8 cellular contexts compared by ENCODE assay signal in the genomic region with DNA sequence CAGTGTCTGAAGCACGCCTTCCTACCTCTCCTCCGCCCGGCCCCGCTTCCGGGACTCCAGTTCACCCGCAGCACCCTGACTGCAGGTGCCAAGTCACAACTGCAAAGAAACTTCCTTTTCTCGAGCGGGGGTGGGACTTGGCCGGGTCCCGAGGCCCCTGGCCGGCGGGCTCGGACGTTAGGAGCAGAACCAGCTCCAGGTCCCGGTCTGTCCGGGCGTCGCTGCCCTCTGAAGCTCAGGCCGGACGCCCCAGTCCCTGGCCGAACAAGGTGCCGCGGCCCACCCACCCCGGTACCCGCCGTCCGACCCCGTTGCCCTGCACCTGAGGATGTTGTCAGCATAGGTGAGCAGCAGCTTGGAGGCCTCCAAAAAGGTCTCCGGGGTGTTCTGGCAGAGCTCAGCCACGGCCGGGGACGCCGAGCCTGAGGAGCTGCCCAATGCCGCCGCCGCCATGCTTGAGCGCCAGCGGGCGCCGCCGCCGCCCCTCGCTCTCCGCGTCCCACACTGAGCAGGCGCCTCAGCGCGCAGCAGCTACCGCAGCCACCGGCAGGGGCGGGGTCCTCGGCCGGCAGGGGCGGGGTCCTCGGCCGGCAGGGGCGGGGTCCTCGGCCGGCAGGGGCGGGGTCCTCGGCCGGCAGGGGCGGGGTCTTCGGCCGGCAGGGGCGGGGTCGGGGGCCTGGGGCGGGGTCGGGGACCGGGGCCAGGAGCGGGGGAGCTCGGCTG. TPM values are rescaled to one million over a fixed set of nuclear protein-coding genes. Genes with fewer than 3 reads are reported as not detected.
A peak's percentile ranks its signal among the peaks of the same experiment; 100 is the strongest.
DNase-seq lines count a peak whose midpoint lies in the region; ATAC-seq and TF ChIP-seq lines count a peak whose summit lies in the region.

A gene with protein sequence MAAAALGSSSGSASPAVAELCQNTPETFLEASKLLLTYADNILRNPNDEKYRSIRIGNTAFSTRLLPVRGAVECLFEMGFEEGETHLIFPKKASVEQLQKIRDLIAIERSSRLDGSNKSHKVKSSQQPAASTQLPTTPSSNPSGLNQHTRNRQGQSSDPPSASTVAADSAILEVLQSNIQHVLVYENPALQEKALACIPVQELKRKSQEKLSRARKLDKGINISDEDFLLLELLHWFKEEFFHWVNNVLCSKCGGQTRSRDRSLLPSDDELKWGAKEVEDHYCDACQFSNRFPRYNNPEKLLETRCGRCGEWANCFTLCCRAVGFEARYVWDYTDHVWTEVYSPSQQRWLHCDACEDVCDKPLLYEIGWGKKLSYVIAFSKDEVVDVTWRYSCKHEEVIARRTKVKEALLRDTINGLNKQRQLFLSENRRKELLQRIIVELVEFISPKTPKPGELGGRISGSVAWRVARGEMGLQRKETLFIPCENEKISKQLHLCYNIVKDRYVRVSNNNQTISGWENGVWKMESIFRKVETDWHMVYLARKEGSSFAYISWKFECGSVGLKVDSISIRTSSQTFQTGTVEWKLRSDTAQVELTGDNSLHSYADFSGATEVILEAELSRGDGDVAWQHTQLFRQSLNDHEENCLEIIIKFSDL (minus strand): TSS at position 506 of the 723 bp plus-strand sequence. CDS start 53 bp downstream, at position 453.

- no CpG with 5 or more reads among the region's 72 CpGs for WGBS in gastroesophageal sphincter (ENCODE audit: low coverage in 1 of 2), 2 donors

- H3K27ac ChIP-seq in KOPT-K1 (ENCODE audit: low read depth, low read length, poor library complexity, severe bottlenecking) = peak within 1 kb of the TSS; percentile 89
- peak within 1 kb of the TSS; percentile 89 to 95 (median 92) for H3K27ac ChIP-seq in gastroesophageal sphincter
- H3K27ac ChIP-seq in substantia nigra (ENCODE audit: low read depth, low read length, poor library complexity, severe bottlenecking) = peak within 1 kb of the TSS; percentile 60

- no peak for TF ChIP-seq EP300 in gastroesophageal sphincter (IDR thresholded peaks at IDR 0.05)

- H3K9me3 ChIP-seq in KOPT-K1 (ENCODE audit: insufficient read depth, low read length, poor library complexity, severe bottlenecking) = no peaks in the 10 kb centered on the region
- no peaks in the 10 kb centered on the region for H3K9me3 ChIP-seq in gastroesophageal sphincter

- peaks cover 28% of the 10 kb centered on the region for H3K36me3 ChIP-seq in KOPT-K1 (ENCODE audit: insufficient read depth, low read length)
- H3K36me3 ChIP-seq in gastroesophageal sphincter = peaks cover 0 to 4% of the 10 kb centered on the region in 2 donors

- peak within 1 kb of the TSS; percentile 92 to 93 for H3K4me3 ChIP-seq in gastroesophageal sphincter

- peak; percentile 89 for TF ChIP-seq POLR2A in gastroesophageal sphincter (IDR thresholded peaks at IDR 0.05)

- ATAC-seq in GM21825 (IDR thresholded peaks at IDR 0.05; ENCODE audit: unreplicated experiment) (peak; percentile 74), gastroesophageal sphincter (peak; percentile 97)

- DNase-seq in ELR (ENCODE audit: low read depth) (peak; percentile 83), SK-N-DZ (ENCODE audit: low spot score) (peak; percentile 81), nucleus accumbens (lab: John Stamatoyannopoulos, UW) (peak in 55 of 56 donors; percentile 13 to 92 (median 75)), substantia nigra (lab: John Stamatoyannopoulos, UW) (peak; percentile 15 to 92 (median 75))
- peak; percentile 86 for DNase-seq in activated naive CD4-positive, alpha-beta T cell treated with Interleukin-2 at 50 U/mL for 16 hours

- peaks cover 0 to 32% (median 11%) of the 10 kb centered on the region in 3 donors for H3K4me1 ChIP-seq in gastroesophageal sphincter

- TF ChIP-seq CTCF in gastroesophageal sphincter (IDR thresholded peaks at IDR 0.05) = peak in 3 of 4 experiments; percentile 30 to 54 (median 41)

- H3K27me3 ChIP-seq in gastroesophageal sphincter = no peaks in the 10 kb centered on the region

RNA-seq across cellular contexts. Expression of the gene that starts here (rescaled TPM):
- polyA plus RNA-seq in SK-N-DZ (2014; cell fraction: cytosol; rRNA removed) = 28.0 and 28.7 TPM in 2 replicates
- polyA plus RNA-seq in SK-N-DZ (2014; cell fraction: nucleus; rRNA removed) = 43.1 and 51.9 TPM in 2 replicates
- 10 to 100 TPM; 20.8 to 28.2 (median 25.4) TPM for total RNA-seq in gastroesophageal sphincter

Comparison
In these comparisons a context has a peak if more than half of its experiments do, and no peak if none do; other contexts are left out.
1. Peak in every context shown above with its lines: DNase-seq, ATAC-seq, H3K4me3 ChIP-seq and H3K27ac ChIP-seq.